ENCODE assay signal across 8 cellular contexts in the genomic region with DNA sequence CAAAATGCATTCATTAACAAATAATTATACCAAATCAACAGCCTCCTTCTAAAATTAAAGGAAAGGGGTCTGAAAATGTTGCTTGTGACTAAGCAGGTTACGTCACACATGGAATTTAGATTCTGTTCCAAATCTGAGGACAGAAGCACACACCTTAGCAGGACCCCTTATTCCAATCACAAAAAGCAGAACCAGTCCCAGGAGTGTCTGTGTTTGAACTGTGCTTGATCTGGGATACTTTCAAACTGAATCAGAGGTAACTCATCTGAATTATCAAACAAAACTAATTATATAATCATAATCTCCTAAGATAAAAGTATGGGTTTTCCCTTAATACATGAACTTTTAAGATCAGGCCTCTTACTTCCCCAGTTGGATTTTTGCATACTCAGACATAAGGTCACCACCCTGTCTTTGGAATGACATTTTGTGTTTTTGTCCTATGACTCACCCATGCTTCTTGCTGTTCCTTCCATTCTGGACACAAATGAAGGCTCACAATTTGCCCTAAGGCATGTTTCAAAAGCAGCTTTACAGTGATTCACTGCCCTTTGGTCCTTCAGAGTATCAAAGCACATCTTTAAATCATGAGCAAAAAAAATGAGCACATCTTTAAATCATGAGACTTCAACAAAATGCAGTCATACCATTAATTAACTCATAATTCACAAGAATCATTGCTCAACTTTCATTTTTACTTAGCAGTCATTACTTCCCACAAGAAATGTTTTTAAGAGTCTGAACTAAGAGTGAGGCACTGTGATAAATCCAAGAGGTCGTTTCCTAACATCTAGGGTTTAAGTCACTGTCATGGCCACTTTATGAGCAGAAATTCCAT. TPM values are rescaled to one million over a fixed set of nuclear protein-coding genes. Genes with fewer than 3 reads are reported as not detected.
A peak's percentile ranks its signal among the peaks of the same experiment; 100 is the strongest.
DNase-seq lines count a peak whose midpoint lies in the region; ATAC-seq and TF ChIP-seq lines count a peak whose summit lies in the region.

No MANE protein-coding gene starts in this region.

- H3K4me1 ChIP-seq in psoas muscle = peaks cover 16% of the 10 kb centered on the region
- H3K4me1 ChIP-seq in effector memory CD4-positive, alpha-beta T cell (ENCODE audit: control insufficient read depth, insufficient read depth, low read length, poor library complexity, severe bottlenecking) = no peaks in the 10 kb centered on the region

- H3K9me3 ChIP-seq in psoas muscle = no peaks in the 10 kb centered on the region
- no peaks in the 10 kb centered on the region for H3K9me3 ChIP-seq in effector memory CD4-positive, alpha-beta T cell (ENCODE audit: control insufficient read depth, low read length)

- H3K36me3 ChIP-seq in psoas muscle (ENCODE audit: insufficient read depth in 1 of 2, low read depth in 1 of 2) = no peaks in the 10 kb centered on the region
- H3K36me3 ChIP-seq in effector memory CD4-positive, alpha-beta T cell (ENCODE audit: control insufficient read depth, insufficient read depth, low read length) = no peaks in the 10 kb centered on the region

- WGBS in psoas muscle, 3 donors = 43 to 55% (median 44%) methylated on average over 2 of the region's 2 CpGs

- DNase-seq in EH (ENCODE audit: low read depth) = peak; percentile 100
- peak; percentile 100 for DNase-seq in RPMI7951 (ENCODE audit: low read depth)
- peak; percentile 97 for DNase-seq in fibroblast of the conjunctiva (ENCODE audit: low read depth)
- no peak for DNase-seq in psoas muscle
- DNase-seq in globus pallidus (ENCODE audit: low spot score) = no peak
- no peak for DNase-seq in effector memory CD4-positive, alpha-beta T cell
- DNase-seq in stimulated activated CD4-positive, alpha-beta T cell treated with anti-CD3 and anti-CD28 coated beads, Interleukin-15, amount 100 ng/mL, for 24 hours = no peak
- DNase-seq in NCI-H2081 (lab: John Stamatoyannopoulos, UW) = no peak

- ATAC-seq in psoas muscle = peak; percentile 77 to 95 (median 86)

- no peaks in the 10 kb centered on the region for H3K27me3 ChIP-seq in psoas muscle (ENCODE audit: insufficient read depth in 3 of 3, low read length in 2 of 3)
- H3K27me3 ChIP-seq in effector memory CD4-positive, alpha-beta T cell (replicated peaks; ENCODE audit: control insufficient read depth, insufficient read depth, low read length, poor library complexity, severe bottlenecking) = no peaks in the 10 kb centered on the region

- intact Hi-C loops in psoas muscle (cut with DNase I) = no loop called here

- H3K4me3 ChIP-seq in psoas muscle = peak overlapping the region; percentile 1
- H3K4me3 ChIP-seq in effector memory CD4-positive, alpha-beta T cell (ENCODE audit: insufficient read depth, low read depth, low read length, poor library complexity, severe bottlenecking) = no peak overlapping the region

- peak overlapping the region; percentile 63 for H3K27ac ChIP-seq in psoas muscle
- H3K27ac ChIP-seq in effector memory CD4-positive, alpha-beta T cell (ENCODE audit: insufficient read depth, low read length, poor library complexity, severe bottlenecking) = no peak overlapping the region

- no peak for TF ChIP-seq CTCF in psoas muscle (IDR thresholded peaks at IDR 0.05)

RNA-seq across cellular contexts. Expression of gene SEMA3C, which starts 35.4 kb away (rescaled TPM):
- 111 and 119 TPM in 2 replicates for total RNA-seq in RPMI7951 (2014; rRNA removed; shearing (Covaris generic))
- total RNA-seq in psoas muscle = 10 to 100 TPM; 15.1 to 63.1 (median 24.2) TPM
- polyA plus RNA-seq in psoas muscle = 10 to 100 TPM in 2 of 3 donors, 1 to 10 TPM in 1; 6.6 to 19.5 (median 15.7) TPM

Comparison
In these comparisons a context has a peak if more than half of its experiments do, and no peak if none do; other contexts are left out.
1. DNase-seq: peak in EH (single experiment), RPMI7951 (single experiment) and fibroblast of the conjunctiva (single experiment); none in psoas muscle (0 of 2), globus pallidus (single experiment), effector memory CD4-positive, alpha-beta T cell (0 of 3), stimulated activated CD4-positive, alpha-beta T cell treated with anti-CD3 and anti-CD28 coated beads, Interleukin-15, amount 100 ng/mL, for 24 hours (single experiment) and NCI-H2081 (0 of 2).